In the genomic region with DNA sequence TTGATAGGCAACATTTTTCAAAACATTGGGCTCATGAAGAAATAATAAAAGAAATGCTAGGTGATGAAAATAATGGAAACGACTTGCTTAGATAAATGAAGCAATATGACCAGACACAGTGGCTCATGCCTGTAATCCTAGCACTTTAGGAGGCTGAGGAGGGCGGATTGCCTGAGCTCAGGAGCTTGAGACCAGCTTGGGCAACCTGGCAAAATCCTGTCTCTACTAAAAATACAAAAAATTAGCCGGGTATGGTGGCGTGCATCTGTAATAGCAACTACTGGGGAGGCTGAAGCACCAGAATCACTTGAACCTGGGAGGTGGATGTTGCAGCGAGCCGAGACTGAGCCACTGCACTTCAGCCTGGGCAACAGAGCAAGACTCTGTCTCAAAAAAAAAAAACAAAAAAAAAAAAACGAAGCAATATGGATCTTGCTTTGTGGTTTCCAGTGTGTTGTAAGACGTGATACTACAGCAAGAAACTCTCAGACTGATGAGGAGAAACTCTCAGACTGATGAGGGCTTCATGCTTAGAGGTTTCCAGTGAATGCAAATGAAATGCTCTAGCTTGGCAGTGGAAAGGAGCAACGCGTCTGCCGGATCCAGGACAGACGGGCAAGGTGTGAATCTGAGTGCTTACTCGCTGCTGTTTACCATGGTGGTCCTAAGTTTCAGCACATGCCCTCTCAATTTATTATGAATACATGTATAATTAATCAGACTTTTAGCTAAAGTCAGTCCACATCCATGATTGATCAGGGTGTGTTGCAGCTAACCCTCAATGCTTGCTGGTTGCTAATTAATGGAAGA, we compare ENCODE assay signal across 17 cellular contexts.
"Had no signal": no experiment of that assay in that cellular context is flagged by ENCODE, and none has a peak within 500 bp of the region (broad histone marks: within the 10 kb centered on the region; RNA-seq: fewer than 3 reads in every experiment).

No MANE protein-coding gene starts in this region.

- DNase-seq: activated CD4-positive, alpha-beta T cell treated with anti-CD3 and anti-CD28 coated beads, Interleukin-2, amount 50 U/mL, for 48 hours; activated naive CD8-positive, alpha-beta T cell treated with anti-CD3 and anti-CD28 coated beads, Interleukin-2, amount 10 ng/mL, durations not matched to agents 7 days and 5 days; activated T-cell treated with anti-CD3 and anti-CD28 coated beads, Interleukin-2, amount 50 U/mL, for 72 hours; anterior cingulate cortex; dorsolateral prefrontal cortex; kidney; mesenchymal stem cell; natural killer cell; retina; stimulated activated CD4-positive, alpha-beta T cell treated with anti-CD3 and anti-CD28 coated beads, Interleukin-4, amount 100 ng/mL, for 24 hours; stimulated activated naive CD4-positive, alpha-beta T cell treated with Interleukin-2 at 50 U/mL for 16 hours; substantia nigra had no signal

- H3K27ac ChIP-seq: dorsolateral prefrontal cortex, hepatocyte, SJSA1, tibial nerve had no signal

- H3K4me3 ChIP-seq: dorsolateral prefrontal cortex, hepatocyte, SJSA1, tibial nerve had no signal

- H3K36me3 ChIP-seq: SJSA1, tibial nerve had no signal

- ATAC-seq: activated CD4-positive, CD25-positive, alpha-beta regulatory T cell treated with anti-CD3 and anti-CD28 coated beads, Interleukin-2, amount 50 U/mL, for 24 hours; activated T-cell treated with anti-CD3 and anti-CD28 coated beads, Interleukin-2, amount 50 U/mL, for 72 hours; esophagus mucosa; natural killer cell had no signal
